In genomic region chr17:74467221-74467951, GRCh38 we compare ENCODE assay signal across 8 cellular contexts. TPM values are rescaled to one million over a fixed set of nuclear protein-coding genes. Genes with fewer than 3 reads are reported as not detected.
A peak's percentile ranks its signal among the peaks of the same experiment; 100 is the strongest.
DNase-seq lines count a peak whose midpoint lies in the region; ATAC-seq lines count a peak whose summit lies in the region.

No MANE protein-coding gene starts in this region.

- no peaks in the 10 kb centered on the region for H3K27me3 Mint-ChIP-seq in activated naive CD4-positive, alpha-beta T cell treated with anti-CD3 and anti-CD28 coated beads, Interleukin-2, amount 50 U/mL, for 24 hours

- ATAC-seq in GM19035 (IDR thresholded peaks at IDR 0.05; ENCODE audit: unreplicated experiment) = peak; percentile 60
- ATAC-seq in HG03095 (IDR thresholded peaks at IDR 0.05; ENCODE audit: unreplicated experiment) = peak; percentile 60

- H3K4me1 Mint-ChIP-seq in activated naive CD4-positive, alpha-beta T cell treated with anti-CD3 and anti-CD28 coated beads, Interleukin-2, amount 50 U/mL, for 24 hours = peaks cover 37% of the 10 kb centered on the region

- DNase-seq in AML-193 (lab: John Stamatoyannopoulos, UW) = peak; percentile 29 to 36
- DNase-seq in pons (ENCODE audit: low spot score) = peak; percentile 72
- no peak for DNase-seq in occipital lobe (lab: John Stamatoyannopoulos, UW)
- no peak for DNase-seq in NCI-H69 (lab: John Stamatoyannopoulos, UW)
- no peak for DNase-seq in AG08396 (ENCODE audit: low spot score)

- H3K4me3 Mint-ChIP-seq in activated naive CD4-positive, alpha-beta T cell treated with anti-CD3 and anti-CD28 coated beads, Interleukin-2, amount 50 U/mL, for 24 hours = no peak overlapping the region

- peaks cover 3% of the 10 kb centered on the region for H3K36me3 Mint-ChIP-seq in activated naive CD4-positive, alpha-beta T cell treated with anti-CD3 and anti-CD28 coated beads, Interleukin-2, amount 50 U/mL, for 24 hours

- H3K27ac Mint-ChIP-seq in activated naive CD4-positive, alpha-beta T cell treated with anti-CD3 and anti-CD28 coated beads, Interleukin-2, amount 50 U/mL, for 24 hours = peak overlapping the region; percentile 10

- H3K9me3 Mint-ChIP-seq in activated naive CD4-positive, alpha-beta T cell treated with anti-CD3 and anti-CD28 coated beads, Interleukin-2, amount 50 U/mL, for 24 hours = no peaks in the 10 kb centered on the region

RNA-seq across cellular contexts. Expression of gene CD300A, which starts 1.0 kb away (rescaled TPM):
- total RNA-seq in occipital lobe = 3.3 TPM

RNA-seq across cellular contexts. Expression of gene GPRC5C, which starts 35.5 kb away (rescaled TPM):
- total RNA-seq in occipital lobe = 10.0 TPM

Comparison
In these comparisons a context has a peak if more than half of its experiments do, and no peak if none do; other contexts are left out.
1. DNase-seq: peak in AML-193 (2 of 2) and pons (single experiment); none in occipital lobe (single experiment), NCI-H69 (single experiment) and AG08396 (single experiment).